Comparison of ENCODE assay signal across 23 cellular contexts in genomic region chr13:76833465-76833864, GRCh38.
A peak's percentile ranks its signal among the peaks of the same experiment; 100 is the strongest.
DNase-seq lines count a peak whose midpoint lies in the region; ATAC-seq and FAIRE-seq lines count a peak whose summit lies in the region.
"Had no signal": no experiment of that assay in that cellular context is flagged by ENCODE, and none has a peak within 500 bp of the region (broad histone marks: within the 10 kb centered on the region; RNA-seq: fewer than 3 reads in every experiment).

No MANE protein-coding gene starts in this region.

- peak; percentile 58 for DNase-seq in NCI-H1092 treated with DMSO at 0.1 percent for 48 hours (lab: John Stamatoyannopoulos, UW)
- no peak for DNase-seq in NCI-H1092 (lab: John Stamatoyannopoulos, UW)
- DNase-seq in NCI-H526 treated with DMSO at 0.1 percent for 48 hours (lab: John Stamatoyannopoulos, UW): peak; percentile 82
- no peak for DNase-seq in NCI-H82 (lab: John Stamatoyannopoulos, UW)
- DNase-seq: 8988T, ACHN, Calu3, MM.1S, NCI-H1417 treated with DMSO at 0.1 percent for 48 hours, NCI-H187 treated with DMSO at 0.1 percent for 48 hours, NCI-H2171 treated with DMSO at 0.1 percent for 48 hours, NCI-H446, NCI-H524 treated with DMSO at 0.1 percent for 48 hours, SIG-M5, SW 1271 had no signal

- FAIRE-seq in islet of Langerhans (lab: Jason Lieb, UNC): peak; percentile 30
- FAIRE-seq: GM18507, HTR-8/SVneo, K562, RCC 7860 had no signal

- ATAC-seq in HG02938 (IDR thresholded peaks at IDR 0.05; ENCODE audit: unreplicated experiment) (no peak), HG02763 (IDR thresholded peaks at IDR 0.05; ENCODE audit: unreplicated experiment) (no peak)
- ATAC-seq: HCT116, K562 had no signal

Comparison
In these comparisons a context has a peak if more than half of its experiments do, and no peak if none do; other contexts are left out.
1. DNase-seq: peak in NCI-H1092 treated with DMSO at 0.1 percent for 48 hours (single experiment) and NCI-H526 treated with DMSO at 0.1 percent for 48 hours (single experiment); none in NCI-H1092 (single experiment) and NCI-H82 (single experiment).